ENCODE assay signal across 8 cellular contexts in genomic region chr3:100710355-100711198, GRCh38. TPM values are rescaled to one million over a fixed set of nuclear protein-coding genes. Genes with fewer than 3 reads are reported as not detected.
A peak's percentile ranks its signal among the peaks of the same experiment; 100 is the strongest.
DNase-seq lines count a peak whose midpoint lies in the region; ATAC-seq lines count a peak whose summit lies in the region.

No MANE protein-coding gene starts in this region.

- ATAC-seq in GM21529 (IDR thresholded peaks at IDR 0.05; ENCODE audit: unreplicated experiment) (peak; percentile 45), left lobe of liver (peak; percentile 2)

- DNase-seq in ELR (ENCODE audit: low read depth): peak; percentile 84
- peak; percentile 10 for DNase-seq in T1000 (lab: John Stamatoyannopoulos, UW)
- peak; percentile 40 to 79 for DNase-seq in T47D (ENCODE audit: low read depth in 1 of 2, low spot score in 1 of 2)
- no peak for DNase-seq in left lobe of liver (ENCODE audit: low spot score)
- DNase-seq in stimulated activated CD4-positive, alpha-beta T cell treated with anti-CD3 and anti-CD28 coated beads, TNF-alpha, amount 100 ng/mL, for 24 hours (ENCODE audit: low read depth in 3 of 3): peak; percentile 45 to 82 (median 53)
- DNase-seq in NCI-H524 treated with DMSO at 0.1 percent for 48 hours (lab: John Stamatoyannopoulos, UW): no peak

- H3K9ac ChIP-seq in HUES6 (ENCODE audit: low read length): peak overlapping the region; percentile 78

- no peaks in the 10 kb centered on the region for H3K9me3 ChIP-seq in HUES6 (ENCODE audit: control insufficient read depth, insufficient read depth, low read depth, low read length)

- H3K36me3 ChIP-seq in HUES6 (ENCODE audit: control insufficient read depth, insufficient read depth, low read length): peaks cover 26% of the 10 kb centered on the region

- in situ Hi-C loops in T47D (cut with HindIII; ENCODE audit: low pct_unique_long_range_greater_than_20kb, low sequenced_read_pairs): no loop called here

- peaks cover 4% of the 10 kb centered on the region; the same call in 1 of the 2 replicates for H3K4me1 ChIP-seq in HUES6 (ENCODE audit: control insufficient read depth, insufficient read depth, low read length)

- peaks cover 29% of the 10 kb centered on the region for H3K27me3 ChIP-seq in HUES6 (ENCODE audit: control insufficient read depth, insufficient read depth, low read length)

- peak overlapping the region; percentile 94 for H3K4me3 ChIP-seq in HUES6 (ENCODE audit: low read depth, low read length)

- peak overlapping the region; percentile 88; the same call in 1 of the 2 replicates for H3K27ac ChIP-seq in HUES6 (ENCODE audit: low read depth, low read length)

RNA-seq across cellular contexts. Expression of gene TFG, which starts 1.3 kb away (rescaled TPM):
- 50.2 TPM for total RNA-seq in left lobe of liver

Comparison
In these comparisons a context has a peak if more than half of its experiments do, and no peak if none do; other contexts are left out.
1. DNase-seq: peak in ELR (single experiment), T1000 (single experiment), T47D (2 of 2) and stimulated activated CD4-positive, alpha-beta T cell treated with anti-CD3 and anti-CD28 coated beads, TNF-alpha, amount 100 ng/mL, for 24 hours (3 of 3); none in left lobe of liver (single experiment) and NCI-H524 treated with DMSO at 0.1 percent for 48 hours (single experiment).